15 cellular contexts compared by ENCODE assay signal in genomic region chr4:164935865-164936606, GRCh38. TPM values are rescaled to one million over a fixed set of nuclear protein-coding genes. Genes with fewer than 3 reads are reported as not detected.
DNase-seq lines count a peak whose midpoint lies in the region; ATAC-seq and TF ChIP-seq lines count a peak whose summit lies in the region.
"Not testable (repeated sequence)": the region's sequence is repeated elsewhere in the genome, so short reads cannot be mapped to it uniquely, and the experiment has no call there.
"Had no signal": no experiment of that assay in that cellular context is flagged by ENCODE, and none has a peak within 500 bp of the region (broad histone marks: within the 10 kb centered on the region; RNA-seq: fewer than 3 reads in every experiment).

No MANE protein-coding gene starts in this region.

- not testable (repeated sequence) for H3K9me3 Mint-ChIP-seq in GM23338; stimulated activated naive B cell treated with anti-CD40 and anti-IgM and Interleukin-4, amounts not matched to agents 10 μg/mL and 1 μg/mL and 100 μg/mL, for 72 hours

- H3K36me3 Mint-ChIP-seq in GM23338 (ENCODE audit: low read depth); stimulated activated naive B cell treated with anti-CD40 and anti-IgM and Interleukin-4, amounts not matched to agents 10 μg/mL and 1 μg/mL and 100 μg/mL, for 72 hours: not testable (repeated sequence)

- H3K4me1 Mint-ChIP-seq in GM23338: peaks cover 31% of the 10 kb centered on the region
- not testable (repeated sequence) for H3K4me1 Mint-ChIP-seq in stimulated activated naive B cell treated with anti-CD40 and anti-IgM and Interleukin-4, amounts not matched to agents 10 μg/mL and 1 μg/mL and 100 μg/mL, for 72 hours

- H3K27me3 ChIP-seq in GM23338 (ENCODE audit: insufficient read depth): not testable (repeated sequence)

- H3K36me3 ChIP-seq in GM23338 (ENCODE audit: insufficient read depth): not testable (repeated sequence)

- H3K4me3 Mint-ChIP-seq in GM23338; stimulated activated naive B cell treated with anti-CD40 and anti-IgM and Interleukin-4, amounts not matched to agents 10 μg/mL and 1 μg/mL and 100 μg/mL, for 72 hours: not testable (repeated sequence)

- not testable (repeated sequence) for H3K27ac ChIP-seq in GM23338 (ENCODE audit: low read depth)

- not testable (repeated sequence) for TF ChIP-seq CTCF in GM23338 (conservative IDR thresholded peaks at IDR 0.05; ENCODE audit: low read depth in 2 of 2)

- H3K27ac Mint-ChIP-seq in GM23338: peak overlapping the region; percentile 89; the same call in 1 of the 2 replicates
- peak overlapping the region; percentile 73 for H3K27ac Mint-ChIP-seq in stimulated activated naive B cell treated with anti-CD40 and anti-IgM and Interleukin-4, amounts not matched to agents 10 μg/mL and 1 μg/mL and 100 μg/mL, for 72 hours

- not testable (repeated sequence) for H3K4me3 ChIP-seq in GM23338

- H3K9me2 ChIP-seq in GM23338 (ENCODE audit: insufficient read depth): not testable (repeated sequence)

- peaks cover 16% of the 10 kb centered on the region for H3K4me1 ChIP-seq in GM23338 (ENCODE audit: insufficient read depth)

- ATAC-seq in GM18511 (IDR thresholded peaks at IDR 0.05; ENCODE audit: unreplicated experiment) (peak; percentile 65), GM19043 (IDR thresholded peaks at IDR 0.05; ENCODE audit: low read depth, unreplicated experiment) (peak; percentile 46), GM21367 (IDR thresholded peaks at IDR 0.05; ENCODE audit: unreplicated experiment) (peak; percentile 47), GM23338 (peak; percentile 19; the same call in 2 of the 3 replicates), HG02938 (IDR thresholded peaks at IDR 0.05; ENCODE audit: unreplicated experiment) (peak; percentile 62), HG03139 (IDR thresholded peaks at IDR 0.05; ENCODE audit: unreplicated experiment) (peak; percentile 58), HG03571 (IDR thresholded peaks at IDR 0.05; ENCODE audit: unreplicated experiment) (peak; percentile 67)
- peak; percentile 49 to 60 for ATAC-seq in stimulated activated naive B cell treated with anti-CD40 and anti-IgM and Interleukin-4, amounts not matched to agents 10 μg/mL and 1 μg/mL and 100 μg/mL, for 72 hours (replicated peaks)

- not testable (repeated sequence) for H4K20me1 ChIP-seq in GM23338 (replicated peaks; ENCODE audit: insufficient read depth)

- H3K27me3 Mint-ChIP-seq in GM23338 (ENCODE audit: insufficient read depth, low read depth, poor library complexity): not testable (repeated sequence)
- peaks cover 20 to 35% of the 10 kb centered on the region in 2 donors for H3K27me3 Mint-ChIP-seq in stimulated activated naive B cell treated with anti-CD40 and anti-IgM and Interleukin-4, amounts not matched to agents 10 μg/mL and 1 μg/mL and 100 μg/mL, for 72 hours

- not testable (repeated sequence) for DNase-seq in GM23338 (ENCODE audit: low spot score); stimulated activated naive B cell treated with anti-CD40 and anti-IgM and Interleukin-4, amounts not matched to agents 10 μg/mL and 1 μg/mL and 100 μg/mL, for 72 hours

- not testable (repeated sequence) for H3F3A ChIP-seq in GM23338 (replicated peaks; ENCODE audit: low read depth)

- H2AFZ ChIP-seq in GM23338: peak overlapping the region; percentile 89

- not testable (repeated sequence) for H3K4me2 ChIP-seq in GM23338

- H3K79me2 ChIP-seq in GM23338 (replicated peaks; ENCODE audit: insufficient read depth): not testable (repeated sequence)

RNA-seq across cellular contexts. Expression of gene TRIM61, which starts 41.4 kb away (rescaled TPM):
- 0.38 and 0.58 TPM in 2 replicates for total RNA-seq in GM23338 (2014; rRNA removed; shearing (Covaris generic))
- polyA plus RNA-seq in GM23338 (2016; fragmentation: Nextera tagmentation; extraction: Ambion mirVana): not detected in 2 replicates
- total RNA-seq: osteocyte had no signal
- polyA plus RNA-seq: SK-N-SH had no signal

RNA-seq across cellular contexts. Expression of gene APELA, which starts 59.1 kb away (rescaled TPM):
- 153 and 213 TPM in 2 replicates for total RNA-seq in GM23338 (2014; rRNA removed; shearing (Covaris generic))
- polyA plus RNA-seq in GM23338 (2016; fragmentation: Nextera tagmentation; extraction: Ambion mirVana): 112 and 114 TPM in 2 replicates
- total RNA-seq: colonic mucosa, fibroblast of lung, osteocyte, right atrium auricular region, urinary bladder had no signal
- polyA plus RNA-seq: adipose tissue, fibroblast of lung, SK-N-SH, urinary bladder had no signal
